In genomic region chr7:40698921-40699260, GRCh38 we compare ENCODE assay signal across 31 cellular contexts.
"Had no signal": no experiment of that assay in that cellular context is flagged by ENCODE, and none has a peak within 500 bp of the region (broad histone marks: within the 10 kb centered on the region; RNA-seq: fewer than 3 reads in every experiment).

No MANE protein-coding gene starts in this region.

- H3K4me1 Mint-ChIP-seq: immature natural killer cell; naive B cell; natural killer cell; stimulated activated naive B cell treated with anti-CD40 and anti-IgM and Interleukin-4, amounts not matched to agents 10 μg/mL and 1 μg/mL and 100 μg/mL, for 72 hours had no signal

- DNase-seq: hypothalamus; immature natural killer cell; kidney; left colon; left lung; lower lobe of right lung; mesendoderm; naive B cell; natural killer cell; nephron progenitor cell; occipital lobe; ovary; retina; right cardiac atrium; stimulated activated CD4-positive, alpha-beta T cell treated with anti-CD3 and anti-CD28 coated beads, Interleukin-12 subunit alpha, Interleukin-12 subunit beta, amount 100 ng/mL, for 4 hours; stimulated activated CD4-positive, alpha-beta T cell treated with anti-CD3 and anti-CD28 coated beads, Interleukin-15, amount 100 ng/mL, for 24 hours; stimulated activated CD4-positive, alpha-beta T cell treated with anti-CD3 and anti-CD28 coated beads, Interleukin-2, amount 100 ng/mL, for 24 hours; stimulated activated CD4-positive, alpha-beta T cell treated with anti-CD3 and anti-CD28 coated beads, Interleukin-4, amount 100 ng/mL, for 1 hour; stimulated activated naive B cell treated with anti-CD40 and anti-IgM and Interleukin-4, amounts not matched to agents 10 μg/mL and 1 μg/mL and 100 μg/mL, for 72 hours; stimulated activated naive CD8-positive, alpha-beta T cell treated with anti-CD3 and anti-CD28 coated beads, Interleukin-15, Interleukin-2, amounts not matched to agents 100 U/mL and 50 U/mL, for 24 hours; stomach; testis; thyroid gland; transverse colon; upper lobe of right lung had no signal

- H3K4me3 Mint-ChIP-seq: immature natural killer cell; mesothelial cell of epicardium; naive B cell; natural killer cell; nephron progenitor cell; neural progenitor cell; stimulated activated naive B cell treated with anti-CD40 and anti-IgM and Interleukin-4, amounts not matched to agents 10 μg/mL and 1 μg/mL and 100 μg/mL, for 72 hours had no signal

- H3K36me3 ChIP-seq: left lung, lower lobe of right lung, neural progenitor cell, neutrophil, ovary, stomach, thyroid gland, transverse colon, upper lobe of right lung had no signal

- H3K27ac ChIP-seq: left lung, lower lobe of right lung, neural progenitor cell, neutrophil, ovary, stomach, testis, thyroid gland, transverse colon, upper lobe of right lung had no signal

- H3K27ac Mint-ChIP-seq: immature natural killer cell; mesothelial cell of epicardium; naive B cell; natural killer cell; nephron progenitor cell; neural progenitor cell; progenitor cell of endocrine pancreas; stimulated activated naive B cell treated with anti-CD40 and anti-IgM and Interleukin-4, amounts not matched to agents 10 μg/mL and 1 μg/mL and 100 μg/mL, for 72 hours had no signal

- H3K27me3 Mint-ChIP-seq: naive B cell; progenitor cell of endocrine pancreas; stimulated activated naive B cell treated with anti-CD40 and anti-IgM and Interleukin-4, amounts not matched to agents 10 μg/mL and 1 μg/mL and 100 μg/mL, for 72 hours had no signal

- H3K9me3 ChIP-seq: left lung, lower lobe of right lung, neutrophil, ovary, stomach, testis, thyroid gland, transverse colon, upper lobe of right lung had no signal

- H3K36me3 Mint-ChIP-seq: immature natural killer cell; mesothelial cell of epicardium; naive B cell; natural killer cell; neural progenitor cell; stimulated activated naive B cell treated with anti-CD40 and anti-IgM and Interleukin-4, amounts not matched to agents 10 μg/mL and 1 μg/mL and 100 μg/mL, for 72 hours had no signal

- H3K27me3 ChIP-seq: left lung, neural progenitor cell, neutrophil, ovary, stomach, testis, thyroid gland, transverse colon, upper lobe of right lung had no signal

- H3K9me3 Mint-ChIP-seq: mesothelial cell of epicardium; natural killer cell; nephron progenitor cell; neural progenitor cell; stimulated activated naive B cell treated with anti-CD40 and anti-IgM and Interleukin-4, amounts not matched to agents 10 μg/mL and 1 μg/mL and 100 μg/mL, for 72 hours had no signal

- H3K4me3 ChIP-seq: left lung, lower lobe of right lung, neural progenitor cell, ovary, skin epidermis, stomach, testis, thyroid gland, transverse colon, upper lobe of right lung had no signal

- ATAC-seq: left colon; left lung; lower lobe of right lung; natural killer cell; right cardiac atrium; sciatic nerve; stimulated activated naive B cell treated with anti-CD40 and anti-IgM and Interleukin-4, amounts not matched to agents 10 μg/mL and 1 μg/mL and 100 μg/mL, for 72 hours; stimulated activated naive CD8-positive, alpha-beta T cell treated with anti-CD3 and anti-CD28 coated beads, Interleukin-15, Interleukin-2, amounts not matched to agents 100 U/mL and 50 U/mL, for 24 hours; upper lobe of right lung had no signal
